Comparison of ENCODE assay signal across 20 cellular contexts in genomic region chr10:63634488-63635090, GRCh38.
"Had no signal": no experiment of that assay in that cellular context is flagged by ENCODE, and none has a peak within 500 bp of the region (broad histone marks: within the 10 kb centered on the region; RNA-seq: fewer than 3 reads in every experiment).

No MANE protein-coding gene starts in this region.

- H3K9me3 ChIP-seq: ascending aorta, esophagus squamous epithelium had no signal

- H3K27me3 Mint-ChIP-seq: activated naive CD4-positive, alpha-beta T cell treated with anti-CD3 and anti-CD28 coated beads, Interleukin-2, amount 50 U/mL, for 24 hours had no signal

- H3K4me3 ChIP-seq: ascending aorta, esophagus squamous epithelium had no signal

- H3K4me3 Mint-ChIP-seq: activated naive CD4-positive, alpha-beta T cell treated with anti-CD3 and anti-CD28 coated beads, Interleukin-2, amount 50 U/mL, for 24 hours; dendritic cell treated with granulocyte-macrophage colony-stimulating factor and Interleukin-4, amounts not matched to agents 40 ng/mL and 50 ng/mL, for 4 days; natural killer cell treated with Interleukin-12 subunit alpha and Interleukin-12 subunit beta and Interleukin-15 and Interleukin-18, amount 100 ng/mL, for 72 hours had no signal

- H3K27ac ChIP-seq: ascending aorta, esophagus squamous epithelium had no signal

- H3K27me3 ChIP-seq: ascending aorta, esophagus squamous epithelium had no signal

- H3K9me3 Mint-ChIP-seq: activated naive CD4-positive, alpha-beta T cell treated with anti-CD3 and anti-CD28 coated beads, Interleukin-2, amount 50 U/mL, for 24 hours; dendritic cell treated with granulocyte-macrophage colony-stimulating factor and Interleukin-4, amounts not matched to agents 40 ng/mL and 50 ng/mL, for 4 days; natural killer cell treated with Interleukin-12 subunit alpha and Interleukin-12 subunit beta and Interleukin-15 and Interleukin-18, amount 100 ng/mL, for 72 hours had no signal

- H3K36me3 ChIP-seq: ascending aorta, esophagus squamous epithelium had no signal

- FAIRE-seq: islet of Langerhans had no signal

- ATAC-seq: activated CD4-positive, CD25-positive, alpha-beta regulatory T cell treated with anti-CD3 and anti-CD28 coated beads, Interleukin-2, amount 50 U/mL, for 24 hours; left cardiac atrium had no signal

- H3K27ac Mint-ChIP-seq: activated naive CD4-positive, alpha-beta T cell treated with anti-CD3 and anti-CD28 coated beads, Interleukin-2, amount 50 U/mL, for 24 hours; dendritic cell treated with granulocyte-macrophage colony-stimulating factor and Interleukin-4, amounts not matched to agents 40 ng/mL and 50 ng/mL, for 4 days; natural killer cell treated with Interleukin-12 subunit alpha and Interleukin-12 subunit beta and Interleukin-15 and Interleukin-18, amount 100 ng/mL, for 72 hours had no signal

- DNase-seq: activated CD4-positive, alpha-beta T cell treated with anti-CD3 and anti-CD28 coated beads, Interleukin-2, amount 50 U/mL, for 1 hour; activated gamma-delta T cell; effector memory CD4-positive, alpha-beta T cell; esophagus squamous epithelium; foreskin fibroblast; left cardiac atrium; mesendoderm; posterior cingulate gyrus; retina; stimulated activated CD4-positive, alpha-beta T cell treated with anti-CD3 and anti-CD28 coated beads, Interleukin-12 subunit alpha, Interleukin-12 subunit beta, amount 100 ng/mL, for 4 hours; stimulated activated CD4-positive, alpha-beta T cell treated with anti-CD3 and anti-CD28 coated beads, Interleukin-1b, Interleukin-23, amount 100 ng/mL, for 48 hours; stimulated activated CD8-positive, alpha-beta memory T cell treated with anti-CD3 and anti-CD28 coated beads, Interleukin-4, amount 100 ng/mL, for 48 hours; stimulated activated naive CD4-positive, alpha-beta T cell; T1000 had no signal

- H3K36me3 Mint-ChIP-seq: activated naive CD4-positive, alpha-beta T cell treated with anti-CD3 and anti-CD28 coated beads, Interleukin-2, amount 50 U/mL, for 24 hours; natural killer cell treated with Interleukin-12 subunit alpha and Interleukin-12 subunit beta and Interleukin-15 and Interleukin-18, amount 100 ng/mL, for 72 hours had no signal
